In the genomic region with DNA sequence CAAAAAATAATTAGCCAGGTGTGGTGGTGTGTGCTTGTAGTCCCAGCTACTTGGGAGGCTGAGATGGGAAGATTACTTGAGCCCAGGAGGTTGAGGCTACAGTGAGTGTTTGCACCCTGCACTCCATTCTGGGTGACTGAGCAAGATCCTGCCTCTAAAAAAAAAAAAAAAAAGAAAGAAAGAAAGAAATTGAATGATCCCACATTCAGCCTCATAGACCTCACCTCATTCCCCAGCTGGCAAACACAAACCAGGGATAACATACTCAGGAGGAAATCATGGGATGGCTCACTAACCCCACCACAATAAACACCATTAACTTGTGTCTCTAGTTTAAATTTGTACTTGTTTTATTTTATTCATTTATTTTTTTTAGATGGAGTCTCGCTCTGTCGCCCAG, we compare ENCODE assay signal across 9 cellular contexts. TPM values are rescaled to one million over a fixed set of nuclear protein-coding genes. Genes with fewer than 3 reads are reported as not detected.
A peak's percentile ranks its signal among the peaks of the same experiment; 100 is the strongest.
DNase-seq lines count a peak whose midpoint lies in the region; ATAC-seq and TF ChIP-seq lines count a peak whose summit lies in the region.
"Had no signal": no experiment of that assay in that cellular context is flagged by ENCODE, and none has a peak within 500 bp of the region (broad histone marks: within the 10 kb centered on the region; RNA-seq: fewer than 3 reads in every experiment).

No MANE protein-coding gene starts in this region.

- H3K27ac ChIP-seq in 22Rv1 (peak overlapping the region; percentile 5), GM23338 (ENCODE audit: low read depth) (0 out of 2 replicates have a peak overlapping the region, but pooled peaks have one; percentile 8), mammary epithelial cell (ENCODE audit: insufficient read depth, low read depth, low read length) (peak overlapping the region; percentile 21)

- dilution Hi-C loops in mammary epithelial cell (cut with HindIII; ENCODE audit: low sequenced_read_pairs) = no loop called here

- no peak overlapping the region for H2AFZ ChIP-seq in GM23338
- no peak overlapping the region for H2AFZ ChIP-seq in mammary epithelial cell (ENCODE audit: low read depth, low read length)

- peaks cover 36% of the 10 kb centered on the region for H3K79me2 ChIP-seq in GM23338 (replicated peaks; ENCODE audit: insufficient read depth)
- H3K79me2 ChIP-seq in mammary epithelial cell (ENCODE audit: insufficient read depth, low read length) = peaks cover 50% of the 10 kb centered on the region

- no peaks in the 10 kb centered on the region for H3K9me3 Mint-ChIP-seq in GM23338
- no peaks in the 10 kb centered on the region for H3K9me3 Mint-ChIP-seq in natural killer cell

- DNase-seq in GM23338 (ENCODE audit: low spot score) = no peak
- no peak for DNase-seq in mammary epithelial cell
- no peak for DNase-seq in natural killer cell
- no peak for DNase-seq in stimulated activated CD4-positive, alpha-beta T cell treated with anti-CD3 and anti-CD28 coated beads, Interleukin-4, amount 100 ng/mL, for 24 hours
- no peak for DNase-seq in NCI-H2029 treated with DMSO at 0.1 percent for 48 hours (lab: John Stamatoyannopoulos, UW)
- no peak for DNase-seq in NCI-H524 treated with DMSO at 0.1 percent for 48 hours (lab: John Stamatoyannopoulos, UW)
- DNase-seq in nucleus accumbens (lab: John Stamatoyannopoulos, UW) = no peak
- DNase-seq: kidney glomerular epithelial cell had no signal

- H3K9me2 ChIP-seq in GM23338 (ENCODE audit: insufficient read depth) = no peaks in the 10 kb centered on the region

- H4K20me1 ChIP-seq in GM23338 (replicated peaks; ENCODE audit: insufficient read depth) = peaks cover 13% of the 10 kb centered on the region; the same call in 1 of the 2 replicates
- H4K20me1 ChIP-seq in mammary epithelial cell (ENCODE audit: insufficient read depth, low read length) = no peaks in the 10 kb centered on the region

- TF ChIP-seq CTCF in 22Rv1 (IDR thresholded peaks at IDR 0.05) (no peak), GM23338 (conservative IDR thresholded peaks at IDR 0.05; ENCODE audit: low read depth in 2 of 2) (no peak), mammary epithelial cell (conservative IDR thresholded peaks at IDR 0.05 in 1 of 2, IDR thresholded peaks at IDR 0.05 in 1 of 2; ENCODE audit: extremely low read depth in 1 of 2, insufficient read depth in 1 of 2, low read depth in 1 of 2, low read length in 2 of 2) (no peak), natural killer cell (IDR thresholded peaks at IDR 0.05) (no peak)

- no peak overlapping the region for H3K4me2 ChIP-seq in GM23338
- no peak overlapping the region for H3K4me2 ChIP-seq in mammary epithelial cell (ENCODE audit: insufficient read depth, low read depth, low read length)

- H3K27ac Mint-ChIP-seq in GM23338 (no peak overlapping the region), natural killer cell (peak overlapping the region; percentile 86 to 89)

- H3K27me3 ChIP-seq in GM23338 (ENCODE audit: insufficient read depth) (no peaks in the 10 kb centered on the region), mammary epithelial cell (ENCODE audit: insufficient read depth, low read length) (no peaks in the 10 kb centered on the region)

- BruUV-seq in mammary epithelial cell (replicated peaks; lab: Mats Ljungman, UMichigan) = no TSS peak

- CTCF ChIA-PET in mammary epithelial cell (lab: Charles Lee; ENCODE audit: low non-redundant PET) = no interaction called here

- H3K36me3 Mint-ChIP-seq in GM23338 (ENCODE audit: low read depth) (peaks cover 89% of the 10 kb centered on the region), natural killer cell (peaks cover 36% of the 10 kb centered on the region)

- WGBS in mammary epithelial cell (ENCODE audit: low coverage, missing lambda C conversion rate) = 100% methylated on average over 2 of the region's 2 CpGs

- H3K4me1 ChIP-seq in GM23338 (ENCODE audit: insufficient read depth) = peaks cover 13% of the 10 kb centered on the region
- peaks cover 54% of the 10 kb centered on the region for H3K4me1 ChIP-seq in mammary epithelial cell (ENCODE audit: insufficient read depth, low read length)

- H3F3A ChIP-seq in GM23338 (replicated peaks; ENCODE audit: low read depth) = peaks cover 22% of the 10 kb centered on the region

- no peak overlapping the region for H3K4me3 Mint-ChIP-seq in GM23338
- no peak overlapping the region for H3K4me3 Mint-ChIP-seq in natural killer cell

- intact Hi-C loops in mammary epithelial cell (cut with micrococcal nuclease) = loop anchor here (1.0 to 10.0 kb wide), 4 partner anchors 43 to 146 kb away; no protein-coding TSS in a partner anchor
- intact Hi-C loops in natural killer cell (cut with micrococcal nuclease) = loop anchor here (1.0 to 10.0 kb wide), 4 partner anchors 8 to 366 kb away; partner anchors contain the start of gene CA14

- H3K27me3 Mint-ChIP-seq in GM23338 (ENCODE audit: insufficient read depth, low read depth, poor library complexity) (peaks cover 5% of the 10 kb centered on the region), natural killer cell (ENCODE audit: low read depth in 2 of 2) (no peaks in the 10 kb centered on the region)

- peaks cover 32% of the 10 kb centered on the region for H3K4me1 Mint-ChIP-seq in GM23338
- peaks cover 18 to 29% of the 10 kb centered on the region in 2 donors for H3K4me1 Mint-ChIP-seq in natural killer cell

- ATAC-seq in GM23338 (no peak), natural killer cell (no peak)

- H3K4me3 ChIP-seq in GM23338 (no peak overlapping the region), mammary epithelial cell (replicated peaks in 1 of 3; ENCODE audit: insufficient read depth in 1 of 3, low read depth in 2 of 3, low read length in 3 of 3) (no peak overlapping the region)

- no peak overlapping the region for H3K9ac ChIP-seq in mammary epithelial cell (ENCODE audit: insufficient read depth, low read length)

- no peaks in the 10 kb centered on the region for H3K9me3 ChIP-seq in mammary epithelial cell (replicated peaks; ENCODE audit: insufficient read depth, low read length)

- in situ Hi-C loops in mammary epithelial cell (cut with MboI; ENCODE audit: low sequenced_read_pairs in 2 of 2) = no loop called here

- H3K36me3 ChIP-seq in GM23338 (ENCODE audit: insufficient read depth) (peaks cover 57% of the 10 kb centered on the region), mammary epithelial cell (ENCODE audit: insufficient read depth, low read length) (peaks cover 19% of the 10 kb centered on the region)

TF ChIP-seq in GM23338, 12 proteins besides CTCF, POLR2A, EP300 and RAD21 (continues in another document):
- TF ChIP-seq POLR2AphosphoS5 (IDR thresholded peaks at IDR 0.05; ENCODE audit: low read depth) (no peak), CREB1 (CRISPR knock-in tag; IDR thresholded peaks at IDR 0.05; ENCODE audit: low read depth) (no peak), STAT1 (IDR thresholded peaks at IDR 0.05; ENCODE audit: unreplicated experiment) (no peak), ZNF114 (CRISPR knock-in tag; IDR thresholded peaks at IDR 0.05) (no peak)
- TF ChIP-seq, protein P1, sequence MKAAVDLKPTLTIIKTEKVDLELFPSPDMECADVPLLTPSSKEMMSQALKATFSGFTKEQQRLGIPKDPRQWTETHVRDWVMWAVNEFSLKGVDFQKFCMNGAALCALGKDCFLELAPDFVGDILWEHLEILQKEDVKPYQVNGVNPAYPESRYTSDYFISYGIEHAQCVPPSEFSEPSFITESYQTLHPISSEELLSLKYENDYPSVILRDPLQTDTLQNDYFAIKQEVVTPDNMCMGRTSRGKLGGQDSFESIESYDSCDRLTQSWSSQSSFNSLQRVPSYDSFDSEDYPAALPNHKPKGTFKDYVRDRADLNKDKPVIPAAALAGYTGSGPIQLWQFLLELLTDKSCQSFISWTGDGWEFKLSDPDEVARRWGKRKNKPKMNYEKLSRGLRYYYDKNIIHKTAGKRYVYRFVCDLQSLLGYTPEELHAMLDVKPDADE (IDR thresholded peaks at IDR 0.05) = no peak
- TF ChIP-seq, protein P2, sequence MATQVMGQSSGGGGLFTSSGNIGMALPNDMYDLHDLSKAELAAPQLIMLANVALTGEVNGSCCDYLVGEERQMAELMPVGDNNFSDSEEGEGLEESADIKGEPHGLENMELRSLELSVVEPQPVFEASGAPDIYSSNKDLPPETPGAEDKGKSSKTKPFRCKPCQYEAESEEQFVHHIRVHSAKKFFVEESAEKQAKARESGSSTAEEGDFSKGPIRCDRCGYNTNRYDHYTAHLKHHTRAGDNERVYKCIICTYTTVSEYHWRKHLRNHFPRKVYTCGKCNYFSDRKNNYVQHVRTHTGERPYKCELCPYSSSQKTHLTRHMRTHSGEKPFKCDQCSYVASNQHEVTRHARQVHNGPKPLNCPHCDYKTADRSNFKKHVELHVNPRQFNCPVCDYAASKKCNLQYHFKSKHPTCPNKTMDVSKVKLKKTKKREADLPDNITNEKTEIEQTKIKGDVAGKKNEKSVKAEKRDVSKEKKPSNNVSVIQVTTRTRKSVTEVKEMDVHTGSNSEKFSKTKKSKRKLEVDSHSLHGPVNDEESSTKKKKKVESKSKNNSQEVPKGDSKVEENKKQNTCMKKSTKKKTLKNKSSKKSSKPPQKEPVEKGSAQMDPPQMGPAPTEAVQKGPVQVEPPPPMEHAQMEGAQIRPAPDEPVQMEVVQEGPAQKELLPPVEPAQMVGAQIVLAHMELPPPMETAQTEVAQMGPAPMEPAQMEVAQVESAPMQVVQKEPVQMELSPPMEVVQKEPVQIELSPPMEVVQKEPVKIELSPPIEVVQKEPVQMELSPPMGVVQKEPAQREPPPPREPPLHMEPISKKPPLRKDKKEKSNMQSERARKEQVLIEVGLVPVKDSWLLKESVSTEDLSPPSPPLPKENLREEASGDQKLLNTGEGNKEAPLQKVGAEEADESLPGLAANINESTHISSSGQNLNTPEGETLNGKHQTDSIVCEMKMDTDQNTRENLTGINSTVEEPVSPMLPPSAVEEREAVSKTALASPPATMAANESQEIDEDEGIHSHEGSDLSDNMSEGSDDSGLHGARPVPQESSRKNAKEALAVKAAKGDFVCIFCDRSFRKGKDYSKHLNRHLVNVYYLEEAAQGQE (IDR thresholded peaks at IDR 0.05; ENCODE audit: unreplicated experiment) = no peak

RNA-seq across cellular contexts. Expression of gene ENSA, which starts 8.5 kb away (rescaled TPM):
- total RNA-seq in GM23338 (2014; rRNA removed; shearing (Covaris generic)) = 143 and 200 TPM in 2 replicates
- polyA plus RNA-seq in GM23338 (2016; fragmentation: Nextera tagmentation; extraction: Ambion mirVana) (114 and 121 TPM in 2 replicates), mammary epithelial cell (114 TPM)
- total RNA-seq in mammary epithelial cell (100 to 1,000 TPM in 1 of 2 donors, 10 to 100 TPM in 1; 62.5 to 178 TPM), natural killer cell (100 to 1,000 TPM; 185 to 228 (median 220) TPM)
- 28.8 TPM for polyA minus RNA-seq in mammary epithelial cell

RNA-seq across cellular contexts. Expression of gene MCL1, which starts 41.5 kb away (rescaled TPM):
- 237 and 244 TPM in 2 replicates for total RNA-seq in GM23338 (2014; rRNA removed; shearing (Covaris generic))
- polyA plus RNA-seq in GM23338 (2016; fragmentation: Nextera tagmentation; extraction: Ambion mirVana) (46.7 and 55.3 TPM in 2 replicates), mammary epithelial cell (126 TPM)
- total RNA-seq in mammary epithelial cell (100 to 1,000 TPM; 289 to 455 TPM), natural killer cell (1,000 to 10,000 TPM in 1 of 3 donors, 100 to 1,000 TPM in 2; 929 to 1,396 (median 938) TPM)
- 272 TPM for polyA minus RNA-seq in mammary epithelial cell
